In the genomic region with DNA sequence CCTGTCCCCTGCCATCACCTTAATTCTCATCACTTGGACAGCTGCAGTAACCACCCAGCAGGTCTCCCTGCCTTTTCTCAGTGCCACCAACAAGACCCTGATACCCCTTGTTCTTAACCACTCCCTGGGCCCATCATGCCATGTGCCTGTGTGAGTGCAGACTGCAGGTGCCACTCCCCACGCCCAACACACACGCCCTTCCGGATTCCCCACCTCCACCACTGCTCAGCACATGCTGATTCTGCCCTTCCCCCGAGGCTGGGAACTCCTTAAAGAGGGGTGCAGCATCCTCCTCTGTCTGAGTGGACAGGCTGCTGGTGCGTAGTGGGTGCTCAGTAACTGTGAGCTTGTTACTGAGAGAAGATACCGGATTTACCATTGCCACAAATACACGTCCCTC, we compare ENCODE assay signal across 26 cellular contexts. TPM values are rescaled to one million over a fixed set of nuclear protein-coding genes. Genes with fewer than 3 reads are reported as not detected.
A peak's percentile ranks its signal among the peaks of the same experiment; 100 is the strongest.
DNase-seq lines count a peak whose midpoint lies in the region; FAIRE-seq and TF ChIP-seq lines count a peak whose summit lies in the region.
"Had no signal": no experiment of that assay in that cellular context is flagged by ENCODE, and none has a peak within 500 bp of the region (broad histone marks: within the 10 kb centered on the region; RNA-seq: fewer than 3 reads in every experiment).

No MANE protein-coding gene starts in this region.

- no peak overlapping the region for H3K27ac ChIP-seq in esophagus muscularis mucosa (replicated peaks in 1 of 4)
- H3K27ac ChIP-seq: left lung, SK-N-MC, vagina had no signal

- no peak overlapping the region for H3K4me3 ChIP-seq in bronchial epithelial cell (ENCODE audit: low read depth, low read length)
- no peak overlapping the region for H3K4me3 ChIP-seq in esophagus muscularis mucosa
- H3K4me3 ChIP-seq: gastrocnemius medialis, GM12878, left lung, SK-N-MC, spleen, vagina had no signal

- FAIRE-seq in bronchial epithelial cell (lab: Jason Lieb, UNC), result peak; percentile 40
- FAIRE-seq: GM12878 had no signal

- no peaks in the 10 kb centered on the region for H3K9me3 ChIP-seq in esophagus muscularis mucosa
- H3K9me3 ChIP-seq: BE2C, gastrocnemius medialis, left lung, spleen, vagina had no signal

- H3K4me1 Mint-ChIP-seq in activated CD4-positive, alpha-beta memory T cell treated with anti-CD3 and anti-CD28 coated beads, Interleukin-2, amount 10 ng/mL, durations not matched to agents 7 days and 5 days, result peaks cover 61% of the 10 kb centered on the region
- peaks cover 55% of the 10 kb centered on the region for H3K4me1 Mint-ChIP-seq in activated CD4-positive, alpha-beta memory T cell treated with anti-CD3 and anti-CD28 coated beads for 36 hours (ENCODE audit: low read depth)
- H3K4me1 Mint-ChIP-seq in HFFc6 (ENCODE audit: low read depth) (peaks cover 79% of the 10 kb centered on the region), neural crest cell (no peaks in the 10 kb centered on the region)

- peaks cover 22 to 36% (median 30%) of the 10 kb centered on the region in 4 donors for H3K4me1 ChIP-seq in esophagus muscularis mucosa
- H3K4me1 ChIP-seq: BE2C had no signal

- no peaks in the 10 kb centered on the region for H3K27me3 Mint-ChIP-seq in activated CD4-positive, alpha-beta memory T cell treated with anti-CD3 and anti-CD28 coated beads, Interleukin-2, amount 10 ng/mL, durations not matched to agents 7 days and 5 days
- no peaks in the 10 kb centered on the region for H3K27me3 Mint-ChIP-seq in activated CD4-positive, alpha-beta memory T cell treated with anti-CD3 and anti-CD28 coated beads for 36 hours
- peaks cover 11% of the 10 kb centered on the region for H3K27me3 Mint-ChIP-seq in HFFc6 (ENCODE audit: insufficient read depth)
- H3K27me3 Mint-ChIP-seq in neural crest cell (ENCODE audit: low read depth), result no peaks in the 10 kb centered on the region
- H3K27me3 Mint-ChIP-seq: activated naive CD8-positive, alpha-beta T cell treated with anti-CD3 and anti-CD28 coated beads, Interleukin-2, amount 50 U/mL, for 24 hours; naive B cell had no signal

- TF ChIP-seq CTCF in HFFc6 (IDR thresholded peaks at IDR 0.05), result no peak
- TF ChIP-seq CTCF in bronchial epithelial cell (IDR thresholded peaks at IDR 0.05; ENCODE audit: insufficient read depth, low read length, severe bottlenecking), result no peak
- TF ChIP-seq CTCF in neural crest cell (conservative IDR thresholded peaks at IDR 0.05), result no peak
- no peak for TF ChIP-seq CTCF in esophagus muscularis mucosa (IDR thresholded peaks at IDR 0.05)
- TF ChIP-seq CTCF in GM10248 (IDR thresholded peaks at IDR 0.05; ENCODE audit: control extremely low read depth, extremely low read depth, low read depth, missing control alignments), result no peak

- no peak for TF ChIP-seq EP300 in esophagus muscularis mucosa (IDR thresholded peaks at IDR 0.05)

- peaks cover 33% of the 10 kb centered on the region for H3K36me3 ChIP-seq in bronchial epithelial cell (ENCODE audit: control insufficient read depth, insufficient read depth, low read length)
- H3K36me3 ChIP-seq in esophagus muscularis mucosa, result peaks cover 39 to 83% (median 77%) of the 10 kb centered on the region in 4 donors

- H3K9me3 Mint-ChIP-seq in activated CD4-positive, alpha-beta memory T cell treated with anti-CD3 and anti-CD28 coated beads, Interleukin-2, amount 10 ng/mL, durations not matched to agents 7 days and 5 days, result no peaks in the 10 kb centered on the region
- no peaks in the 10 kb centered on the region for H3K9me3 Mint-ChIP-seq in activated CD4-positive, alpha-beta memory T cell treated with anti-CD3 and anti-CD28 coated beads for 36 hours
- H3K9me3 Mint-ChIP-seq in HFFc6, result no peaks in the 10 kb centered on the region
- no peaks in the 10 kb centered on the region for H3K9me3 Mint-ChIP-seq in neural crest cell
- H3K9me3 Mint-ChIP-seq: activated naive CD8-positive, alpha-beta T cell treated with anti-CD3 and anti-CD28 coated beads, Interleukin-2, amount 50 U/mL, for 24 hours; naive B cell had no signal

- intact Hi-C loops in activated CD4-positive, alpha-beta memory T cell treated with anti-CD3 and anti-CD28 coated beads for 36 hours (cut with micrococcal nuclease), result no loop called here
- intact Hi-C loops in esophagus muscularis mucosa (cut with DNase I), result loop anchor here (5.0 to 10.0 kb wide), 2 partner anchors 84 to 149 kb away; partner anchors contain the start of gene FLCN

- POLR2A ChIA-PET in activated CD4-positive, alpha-beta memory T cell treated with anti-CD3 and anti-CD28 coated beads, Interleukin-2, amount 10 ng/mL, durations not matched to agents 7 days and 5 days (lab: Charles Lee), result interaction anchor here (1.0 to 2.6 kb wide), 4 partner anchors 11 to 32 kb away, joined by 3 to 10 read pairs (median 4); no protein-coding TSS in a partner anchor
- POLR2A ChIA-PET in activated CD4-positive, alpha-beta memory T cell treated with anti-CD3 and anti-CD28 coated beads for 36 hours (lab: Charles Lee), result interaction anchor here (1.4 kb wide), 1 partner anchor 12 kb away, joined by 5 read pairs; no protein-coding TSS in a partner anchor
- POLR2A ChIA-PET in GM10248 (lab: Yijun Ruan, JAX), result interaction anchor here (0.5 kb wide), 1 partner anchor 30 kb away, joined by 7 read pairs; no protein-coding TSS in a partner anchor

- CTCF ChIA-PET in activated CD4-positive, alpha-beta memory T cell treated with anti-CD3 and anti-CD28 coated beads, Interleukin-2, amount 10 ng/mL, durations not matched to agents 7 days and 5 days (lab: Charles Lee), result interaction anchor here (1.4 to 2.0 kb wide), 2 partner anchors 12 to 22 kb away, joined by 3 to 5 read pairs; no protein-coding TSS in a partner anchor
- CTCF ChIA-PET in activated CD4-positive, alpha-beta memory T cell treated with anti-CD3 and anti-CD28 coated beads for 36 hours (lab: Charles Lee), result interaction anchor here (0.9 to 2.4 kb wide), 2 partner anchors 12 to 159 kb away, joined by 3 to 8 read pairs; no protein-coding TSS in a partner anchor
- CTCF ChIA-PET in GM10248 (lab: Yijun Ruan, JAX), result interaction anchor here (3.1 kb wide), 1 partner anchor 11 kb away, joined by 14 read pairs; no protein-coding TSS in a partner anchor

- no peaks in the 10 kb centered on the region for H3K27me3 ChIP-seq in bronchial epithelial cell (ENCODE audit: control insufficient read depth, insufficient read depth, low read length)
- no peaks in the 10 kb centered on the region for H3K27me3 ChIP-seq in esophagus muscularis mucosa
- H3K27me3 ChIP-seq: BE2C, gastrocnemius medialis, left lung, spleen, vagina had no signal

- H3K36me3 Mint-ChIP-seq in activated CD4-positive, alpha-beta memory T cell treated with anti-CD3 and anti-CD28 coated beads, Interleukin-2, amount 10 ng/mL, durations not matched to agents 7 days and 5 days (ENCODE audit: low read depth), result peaks cover 67% of the 10 kb centered on the region
- peaks cover 28% of the 10 kb centered on the region for H3K36me3 Mint-ChIP-seq in activated CD4-positive, alpha-beta memory T cell treated with anti-CD3 and anti-CD28 coated beads for 36 hours
- peaks cover 49% of the 10 kb centered on the region for H3K36me3 Mint-ChIP-seq in HFFc6 (ENCODE audit: low read depth)
- peaks cover 20% of the 10 kb centered on the region for H3K36me3 Mint-ChIP-seq in neural crest cell (ENCODE audit: low read depth)

- H3K4me3 Mint-ChIP-seq in activated CD4-positive, alpha-beta memory T cell treated with anti-CD3 and anti-CD28 coated beads, Interleukin-2, amount 10 ng/mL, durations not matched to agents 7 days and 5 days, result no peak overlapping the region
- H3K4me3 Mint-ChIP-seq in activated CD4-positive, alpha-beta memory T cell treated with anti-CD3 and anti-CD28 coated beads for 36 hours, result no peak overlapping the region
- no peak overlapping the region; the same call in 1 of the 2 replicates for H3K4me3 Mint-ChIP-seq in HFFc6
- H3K4me3 Mint-ChIP-seq in neural crest cell, result no peak overlapping the region
- H3K4me3 Mint-ChIP-seq: activated naive CD8-positive, alpha-beta T cell treated with anti-CD3 and anti-CD28 coated beads, Interleukin-2, amount 50 U/mL, for 24 hours had no signal

- TF ChIP-seq POLR2A in esophagus muscularis mucosa (IDR thresholded peaks at IDR 0.05; ENCODE audit: low read depth), result no peak

- H3K27ac Mint-ChIP-seq in activated CD4-positive, alpha-beta memory T cell treated with anti-CD3 and anti-CD28 coated beads, Interleukin-2, amount 10 ng/mL, durations not matched to agents 7 days and 5 days, result peak overlapping the region; percentile 76
- H3K27ac Mint-ChIP-seq in activated CD4-positive, alpha-beta memory T cell treated with anti-CD3 and anti-CD28 coated beads for 36 hours, result no peak overlapping the region
- H3K27ac Mint-ChIP-seq in HFFc6 (peak overlapping the region; percentile 42), neural crest cell (ENCODE audit: unreplicated experiment) (peak overlapping the region; percentile 63)
- H3K27ac Mint-ChIP-seq: activated naive CD8-positive, alpha-beta T cell treated with anti-CD3 and anti-CD28 coated beads, Interleukin-2, amount 50 U/mL, for 24 hours had no signal

- 93% methylated on average over 6 of the region's 7 CpGs for WGBS in esophagus muscularis mucosa

- DNase-seq in activated CD4-positive, alpha-beta memory T cell treated with anti-CD3 and anti-CD28 coated beads, Interleukin-2, amount 10 ng/mL, durations not matched to agents 7 days and 5 days, result no peak
- DNase-seq in activated CD4-positive, alpha-beta memory T cell treated with anti-CD3 and anti-CD28 coated beads for 36 hours, result no peak
- DNase-seq in HFFc6 (no peak), bronchial epithelial cell (ENCODE audit: low read depth) (no peak), neural crest cell (ENCODE audit: low read depth, low spot score) (no peak), HCEC 1CT (no peak), esophagus muscularis mucosa (ENCODE audit: extremely low spot score) (no peak), GM10248 (ENCODE audit: extremely low spot score) (no peak)
- DNase-seq: activated CD8-positive, alpha-beta memory T cell treated with anti-CD3 and anti-CD28 coated beads for 24 hours; activated naive CD8-positive, alpha-beta T cell treated with anti-CD3 and anti-CD28 coated beads, Interleukin-2, amount 50 U/mL, for 24 hours; BE2C; effector CD8-positive, alpha-beta T cell; gastrocnemius medialis; hippocampal formation; naive B cell; NCI-H1048; NCI-H187; NCI-H748 treated with DMSO at 0.1 percent for 48 hours; spleen; stimulated activated CD4-positive, alpha-beta T cell treated with anti-CD3 and anti-CD28 coated beads, Interleukin-2, amount 100 ng/mL, for 48 hours; stimulated activated naive CD4-positive, alpha-beta T cell; T1000 had no signal

RNA-seq across cellular contexts. Expression of gene PLD6, which starts 52.4 kb away (rescaled TPM):
- 1 to 10 TPM; 6.3 to 6.6 TPM for total RNA-seq in activated CD4-positive, alpha-beta memory T cell treated with anti-CD3 and anti-CD28 coated beads, Interleukin-2, amount 10 ng/mL, durations not matched to agents 7 days and 5 days
- total RNA-seq in activated CD4-positive, alpha-beta memory T cell treated with anti-CD3 and anti-CD28 coated beads for 36 hours, result 1 to 10 TPM; 9.3 to 9.4 TPM
- total RNA-seq in HFFc6 (2021; fragmentation: NEBNext Ultra II Directional; extraction: Animal tissue kit (Norgen Biotek cat#: 25700)), result 1 to 10 TPM; 1.7 to 3.6 (median 2.3) TPM
- 3.7 and 4.0 TPM in 2 replicates for total RNA-seq in bronchial epithelial cell
- total RNA-seq in neural crest cell, result 0.23 TPM in 1 of 2 replicates, not detected in the other
- total RNA-seq in esophagus muscularis mucosa, result 10 to 100 TPM in 1 of 4 donors, 1 to 10 TPM in 3; 3.1 to 13.7 (median 6.9) TPM
